Comparison of ENCODE assay signal across 23 cellular contexts in genomic region chr6:31543639-31544038, GRCh38. TPM values are rescaled to one million over a fixed set of nuclear protein-coding genes. Genes with fewer than 3 reads are reported as not detected.
DNase-seq lines count a peak whose midpoint lies in the region; ATAC-seq and TF ChIP-seq lines count a peak whose summit lies in the region.
"Had no signal": no experiment of that assay in that cellular context is flagged by ENCODE, and none has a peak within 500 bp of the region (broad histone marks: within the 10 kb centered on the region; RNA-seq: fewer than 3 reads in every experiment).

No MANE protein-coding gene starts in this region.

- H3K4me1 Mint-ChIP-seq in activated T-helper 17 cell treated with anti-CD3 and anti-CD28 coated beads, Interleukin-2, amount 50 U/mL, for 72 hours = peaks cover 31% of the 10 kb centered on the region
- H3K4me1 Mint-ChIP-seq in stimulated activated effector memory CD8-positive, alpha-beta T cell treated with anti-CD3 and anti-CD28 coated beads, Interleukin-12 subunit alpha, Interleukin-12 subunit beta, amount 100 ng/mL, for 72 hours = peaks cover 51% of the 10 kb centered on the region

- ATAC-seq in heart left ventricle = no peak
- ATAC-seq in activated T-helper 17 cell treated with anti-CD3 and anti-CD28 coated beads, Interleukin-2, amount 50 U/mL, for 72 hours (replicated peaks) = no peak
- no peak for ATAC-seq in stimulated activated effector memory CD8-positive, alpha-beta T cell treated with anti-CD3 and anti-CD28 coated beads, Interleukin-12 subunit alpha, Interleukin-12 subunit beta, amount 100 ng/mL, for 72 hours
- ATAC-seq: effector memory CD8-positive, alpha-beta T cell; Right ventricle myocardium inferior had no signal

- no peak for TF ChIP-seq POLR2A in heart left ventricle (IDR thresholded peaks at IDR 0.05)

- H3K4me3 Mint-ChIP-seq in activated T-helper 17 cell treated with anti-CD3 and anti-CD28 coated beads, Interleukin-2, amount 50 U/mL, for 72 hours = peak overlapping the region; percentile 99
- peak overlapping the region; percentile 98 for H3K4me3 Mint-ChIP-seq in stimulated activated effector memory CD8-positive, alpha-beta T cell treated with anti-CD3 and anti-CD28 coated beads, Interleukin-12 subunit alpha, Interleukin-12 subunit beta, amount 100 ng/mL, for 72 hours

- no peaks in the 10 kb centered on the region for H3K9me3 Mint-ChIP-seq in activated T-helper 17 cell treated with anti-CD3 and anti-CD28 coated beads, Interleukin-2, amount 50 U/mL, for 72 hours
- no peaks in the 10 kb centered on the region for H3K9me3 Mint-ChIP-seq in stimulated activated effector memory CD8-positive, alpha-beta T cell treated with anti-CD3 and anti-CD28 coated beads, Interleukin-12 subunit alpha, Interleukin-12 subunit beta, amount 100 ng/mL, for 72 hours
- H3K9me3 Mint-ChIP-seq: effector memory CD8-positive, alpha-beta T cell had no signal

- peaks cover 52% of the 10 kb centered on the region for H3K36me3 Mint-ChIP-seq in activated T-helper 17 cell treated with anti-CD3 and anti-CD28 coated beads, Interleukin-2, amount 50 U/mL, for 72 hours (ENCODE audit: low read depth)
- H3K36me3 Mint-ChIP-seq in stimulated activated effector memory CD8-positive, alpha-beta T cell treated with anti-CD3 and anti-CD28 coated beads, Interleukin-12 subunit alpha, Interleukin-12 subunit beta, amount 100 ng/mL, for 72 hours = peaks cover 39% of the 10 kb centered on the region

- no peak overlapping the region for H3K4me3 ChIP-seq in heart left ventricle
- H3K4me3 ChIP-seq: ascending aorta had no signal

- H3K36me3 ChIP-seq in heart left ventricle = peaks cover 0 to 22% (median 18%) of the 10 kb centered on the region in 9 donors

- 93 to 98% (median 95%) methylated on average over 6 of the region's 6 CpGs for WGBS in heart left ventricle, 4 donors

- H3K27me3 ChIP-seq in heart left ventricle = no peaks in the 10 kb centered on the region
- H3K27me3 ChIP-seq: ascending aorta, stomach had no signal

- no peak overlapping the region for H3K27ac Mint-ChIP-seq in activated T-helper 17 cell treated with anti-CD3 and anti-CD28 coated beads, Interleukin-2, amount 50 U/mL, for 72 hours
- peak overlapping the region; percentile 96 for H3K27ac Mint-ChIP-seq in stimulated activated effector memory CD8-positive, alpha-beta T cell treated with anti-CD3 and anti-CD28 coated beads, Interleukin-12 subunit alpha, Interleukin-12 subunit beta, amount 100 ng/mL, for 72 hours

- H3K9me3 ChIP-seq in heart left ventricle = no peaks in the 10 kb centered on the region
- H3K9me3 ChIP-seq: ascending aorta, stomach had no signal

- H3K4me1 ChIP-seq in heart left ventricle = peaks cover 3 to 56% (median 39%) of the 10 kb centered on the region in 12 donors

- DNase-seq in cardiac septum (ENCODE audit: low spot score) = peak; percentile 49
- DNase-seq in heart left ventricle = no peak
- DNase-seq in stimulated activated effector memory CD8-positive, alpha-beta T cell treated with anti-CD3 and anti-CD28 coated beads, Interleukin-12 subunit alpha, Interleukin-12 subunit beta, amount 100 ng/mL, for 72 hours (ENCODE audit: low spot score in 2 of 2) = no peak
- DNase-seq in COLO829 (ENCODE audit: low spot score) = no peak
- no peak for DNase-seq in kidney glomerular epithelial cell (lab: John Stamatoyannopoulos, UW)
- DNase-seq: ACHN; activated effector memory CD4-positive, alpha-beta T cell treated with Interleukin-2 at 50 U/mL for 16 hours; effector memory CD8-positive, alpha-beta T cell; GOT3; hypothalamus; IMR-90; NCI-H1930; stimulated activated CD4-positive, alpha-beta T cell treated with anti-CD3 and anti-CD28 coated beads, Interleukin-1b, Interleukin-23, amount 100 ng/mL, for 48 hours; stomach had no signal

- peak overlapping the region in 5 of 12 donors; percentile 94 to 99 (median 95) for H3K27ac ChIP-seq in heart left ventricle

- no peaks in the 10 kb centered on the region for H3K27me3 Mint-ChIP-seq in activated T-helper 17 cell treated with anti-CD3 and anti-CD28 coated beads, Interleukin-2, amount 50 U/mL, for 72 hours
- H3K27me3 Mint-ChIP-seq: effector memory CD8-positive, alpha-beta T cell had no signal

- intact Hi-C loops in cardiac septum (cut with DNase I) (loop anchor here (2.0 to 10.0 kb wide), 4 partner anchors 51 to 926 kb away; partner anchors contain the start of genes MRPS18B, NELFE, PPP1R10 and SKIC2), heart left ventricle (cut with DNase I) (loop anchor here in 8 of 10 donors (2.0 to 10.0 kb wide), 6 partner anchors 49 to 411 kb away; partner anchors contain the start of genes NELFE (in 3 of the 8), SKIC2 (in 3 of the 8) and MICA (in 1 of the 8))

- TF ChIP-seq CTCF in heart left ventricle (IDR thresholded peaks at IDR 0.05) = no peak

RNA-seq across cellular contexts. Expression of gene DDX39B, which starts 1.8 kb away (rescaled TPM):
- 201 TPM for total RNA-seq in cardiac septum
- total RNA-seq in heart left ventricle = 100 to 1,000 TPM; 122 to 209 (median 164) TPM
- polyA plus RNA-seq in heart left ventricle = 100 to 1,000 TPM; 162 to 193 TPM
- 100 to 1,000 TPM; 558 to 568 TPM for total RNA-seq in activated T-helper 17 cell treated with anti-CD3 and anti-CD28 coated beads, Interleukin-2, amount 50 U/mL, for 72 hours

RNA-seq across cellular contexts. Expression of gene ATP6V1G2, which starts 2.8 kb away (rescaled TPM):
- total RNA-seq in cardiac septum = 2.6 TPM
- 1 to 10 TPM; 1.1 to 3.5 (median 1.4) TPM for total RNA-seq in heart left ventricle
- 1 to 10 TPM; 1.3 to 2.2 TPM for polyA plus RNA-seq in heart left ventricle
- total RNA-seq in activated T-helper 17 cell treated with anti-CD3 and anti-CD28 coated beads, Interleukin-2, amount 50 U/mL, for 72 hours = 1 to 10 TPM; 2.1 to 2.4 TPM
- total RNA-seq: ascending aorta had no signal

RNA-seq across cellular contexts. Expression of gene NFKBIL1, which starts 3.8 kb away (rescaled TPM):
- total RNA-seq in cardiac septum = 9.5 TPM
- 10 to 100 TPM in 8 of 9 donors, 1 to 10 TPM in 1; 10.0 to 17.8 (median 12.4) TPM for total RNA-seq in heart left ventricle
- 10 to 100 TPM; 18.2 to 22.9 TPM for polyA plus RNA-seq in heart left ventricle
- 10 to 100 TPM; 14.1 to 29.8 TPM for total RNA-seq in activated T-helper 17 cell treated with anti-CD3 and anti-CD28 coated beads, Interleukin-2, amount 50 U/mL, for 72 hours

RNA-seq across cellular contexts. Expression of gene MCCD1, which starts 14.9 kb away (rescaled TPM):
- not detected for total RNA-seq in cardiac septum
- not detected for total RNA-seq in heart left ventricle
- not detected for polyA plus RNA-seq in heart left ventricle
- total RNA-seq in activated T-helper 17 cell treated with anti-CD3 and anti-CD28 coated beads, Interleukin-2, amount 50 U/mL, for 72 hours = not detected
- total RNA-seq: ascending aorta; chondrocyte; Daoy; fibroblast of lung; IMR-90; kidney epithelial cell; NCI-H460; Right ventricle myocardium inferior; stomach; T-helper 1 cell treated with Interleukin-12 subunit alpha and Interleukin-12 subunit beta and Interleukin-4 antibody, amounts not matched to agents 30 ng/mL and 1 ng/mL, for 36 hours had no signal
- polyA plus RNA-seq: fibroblast of lung, IMR-90, stomach had no signal

RNA-seq across cellular contexts. Expression of gene LTA, which starts 28.4 kb away (rescaled TPM):
- total RNA-seq in cardiac septum = not detected
- total RNA-seq in heart left ventricle = under 1 TPM in 2 of 9 donors, not detected in 7; 0.18 to 0.64 TPM
- under 1 TPM in 1 of 2 donors, not detected in 1; 0.07 TPM for polyA plus RNA-seq in heart left ventricle
- total RNA-seq in activated T-helper 17 cell treated with anti-CD3 and anti-CD28 coated beads, Interleukin-2, amount 50 U/mL, for 72 hours = 100 to 1,000 TPM; 163 to 567 TPM
- total RNA-seq: ascending aorta, chondrocyte, fibroblast of lung, IMR-90, NCI-H460, Right ventricle myocardium inferior, stomach had no signal
- polyA plus RNA-seq: fibroblast of lung, IMR-90 had no signal
